In the genomic region with DNA sequence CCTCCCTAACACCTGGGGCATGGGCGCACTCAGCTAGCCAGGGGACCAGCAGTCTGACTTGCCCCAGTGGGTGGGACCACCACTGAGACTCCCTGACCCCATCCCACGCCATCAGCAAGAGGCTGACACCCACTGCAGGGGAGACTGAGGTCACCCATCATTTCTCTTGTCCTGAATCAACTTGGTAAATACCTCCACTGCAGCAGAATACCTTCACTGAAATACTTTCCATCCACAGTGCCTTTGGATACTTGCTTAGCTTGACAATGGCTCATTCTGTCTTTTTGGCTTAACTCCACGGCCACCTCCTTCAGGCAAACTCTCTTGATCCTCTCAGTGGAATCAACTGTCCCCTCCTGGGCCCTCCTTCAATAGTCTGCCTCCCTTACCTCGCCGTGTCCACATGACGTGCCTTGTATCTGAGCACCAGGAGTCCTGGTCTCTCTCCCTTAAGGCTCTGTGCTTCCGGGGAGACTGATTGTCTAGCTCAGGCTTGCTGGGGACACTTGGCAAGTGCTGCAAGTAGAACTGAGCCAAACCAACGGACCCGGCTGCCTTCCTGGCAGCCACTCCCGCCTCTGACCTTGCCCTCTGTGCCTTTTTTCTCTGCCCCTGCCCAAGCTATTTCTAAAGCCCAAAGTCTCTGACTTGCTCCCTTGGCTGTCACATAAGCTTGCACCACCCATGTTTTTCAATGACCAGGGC, we compare ENCODE assay signal across 18 cellular contexts.
DNase-seq lines count a peak whose midpoint lies in the region; ATAC-seq and TF ChIP-seq lines count a peak whose summit lies in the region.
"Had no signal": no experiment of that assay in that cellular context is flagged by ENCODE, and none has a peak within 500 bp of the region (broad histone marks: within the 10 kb centered on the region; RNA-seq: fewer than 3 reads in every experiment).

No MANE protein-coding gene starts in this region.

- H3K9me3 ChIP-seq in esophagus muscularis mucosa (no peaks in the 10 kb centered on the region), Karpas-422 (ENCODE audit: low read length) (no peaks in the 10 kb centered on the region)
- no peaks in the 10 kb centered on the region for H3K9me3 ChIP-seq in CD8-positive, alpha-beta T cell (ENCODE audit: low read length)

- no peaks in the 10 kb centered on the region for H3K79me2 ChIP-seq in Karpas-422 (ENCODE audit: low read length)

- no peak for TF ChIP-seq CTCF in esophagus muscularis mucosa (IDR thresholded peaks at IDR 0.05)
- TF ChIP-seq CTCF in CD8-positive, alpha-beta T cell (IDR thresholded peaks at IDR 0.05): no peak

- TF ChIP-seq EP300 in esophagus muscularis mucosa (IDR thresholded peaks at IDR 0.05): no peak

- peaks cover 60 to 99% (median 89%) of the 10 kb centered on the region in 4 donors for H3K4me1 ChIP-seq in esophagus muscularis mucosa
- no peaks in the 10 kb centered on the region for H3K4me1 ChIP-seq in CD8-positive, alpha-beta T cell (ENCODE audit: insufficient read depth, low read length)
- H3K4me1 ChIP-seq in Karpas-422 (ENCODE audit: low read length): no peaks in the 10 kb centered on the region; the same call in 1 of the 2 replicates

- POLR2A ChIA-PET in CD8-positive, alpha-beta T cell (lab: Charles Lee): no interaction called here

- DNase-seq in NCI-H2196 treated with DMSO at 0.1 percent for 48 hours (lab: John Stamatoyannopoulos, UW; ENCODE audit: unreplicated experiment): peak; percentile 39
- DNase-seq in esophagus muscularis mucosa (ENCODE audit: extremely low spot score): no peak
- DNase-seq in mucosa of gallbladder (ENCODE audit: low spot score): peak; percentile 17
- DNase-seq in superior temporal gyrus (ENCODE audit: extremely low spot score): peak; percentile 25
- no peak for DNase-seq in CD8-positive, alpha-beta T cell
- no peak for DNase-seq in kidney tubule cell (ENCODE audit: low spot score)
- no peak for DNase-seq in NCI-H1694 treated with DMSO at 0.1 percent for 48 hours (lab: John Stamatoyannopoulos, UW)
- DNase-seq in Karpas-422: no peak
- DNase-seq: activated naive CD4-positive, alpha-beta T cell treated with anti-CD3 and anti-CD28 coated beads for 36 hours; H7; immature natural killer cell; NCI-H1436; PC-9; retina; stimulated activated CD4-positive, alpha-beta T cell treated with anti-CD3 and anti-CD28 coated beads, Interleukin-2, amount 100 ng/mL, for 48 hours; WERI-Rb-1 had no signal

- H3K36me3 Mint-ChIP-seq in CD8-positive, alpha-beta T cell: no peaks in the 10 kb centered on the region
- H3K36me3 Mint-ChIP-seq: immature natural killer cell had no signal

- H2AFZ ChIP-seq in Karpas-422 (ENCODE audit: low read length): no peak overlapping the region
- H2AFZ ChIP-seq: PC-9 had no signal

- no peaks in the 10 kb centered on the region for H3K27me3 ChIP-seq in esophagus muscularis mucosa
- no peaks in the 10 kb centered on the region for H3K27me3 ChIP-seq in CD8-positive, alpha-beta T cell (ENCODE audit: insufficient read depth, low read length)
- H3K27me3 ChIP-seq in Karpas-422 (ENCODE audit: low read length): no peaks in the 10 kb centered on the region

- H3K27ac Mint-ChIP-seq in CD8-positive, alpha-beta T cell: no peak overlapping the region
- H3K27ac Mint-ChIP-seq: activated naive CD4-positive, alpha-beta T cell treated with anti-CD3 and anti-CD28 coated beads for 36 hours; immature natural killer cell had no signal

- no peak overlapping the region for H3K4me2 ChIP-seq in Karpas-422 (ENCODE audit: low read depth, low read length, poor library complexity, severe bottlenecking)
- H3K4me2 ChIP-seq: KMS-11, PC-9 had no signal

- CTCF ChIA-PET in CD8-positive, alpha-beta T cell (lab: Charles Lee): interaction anchor here (0.6 to 12.5 kb wide), 17 partner anchors 8 to 285 kb away, joined by 3 to 137 read pairs (median 4); no protein-coding TSS in a partner anchor

- no peak overlapping the region for H3K4me3 Mint-ChIP-seq in CD8-positive, alpha-beta T cell
- H3K4me3 Mint-ChIP-seq: activated naive CD4-positive, alpha-beta T cell treated with anti-CD3 and anti-CD28 coated beads for 36 hours; immature natural killer cell had no signal

- H3K9ac ChIP-seq in Karpas-422 (ENCODE audit: low read length): no peak overlapping the region
- H3K9ac ChIP-seq: KMS-11 had no signal

- H3K4me3 ChIP-seq in esophagus muscularis mucosa: no peak overlapping the region
- no peak overlapping the region for H3K4me3 ChIP-seq in CD8-positive, alpha-beta T cell (ENCODE audit: low read depth, low read length)
- H3K4me3 ChIP-seq in Karpas-422 (ENCODE audit: low read length): no peak overlapping the region
- H3K4me3 ChIP-seq: cardiac muscle cell, PC-9 had no signal

- no peaks in the 10 kb centered on the region for H3K9me2 ChIP-seq in Karpas-422 (replicated peaks; ENCODE audit: insufficient read depth, low read length)

- 52% methylated on average over 9 of the region's 10 CpGs for WGBS in esophagus muscularis mucosa

- H3K4me1 Mint-ChIP-seq in CD8-positive, alpha-beta T cell (ENCODE audit: low read depth): peaks cover 2% of the 10 kb centered on the region

- ATAC-seq in CD8-positive, alpha-beta T cell: no peak

- H3K27me3 Mint-ChIP-seq in CD8-positive, alpha-beta T cell (ENCODE audit: low read depth): peaks cover 9% of the 10 kb centered on the region

- H4K20me1 ChIP-seq in Karpas-422 (ENCODE audit: insufficient read depth, low read depth, low read length): no peaks in the 10 kb centered on the region

- TF ChIP-seq POLR2A in esophagus muscularis mucosa (IDR thresholded peaks at IDR 0.05; ENCODE audit: low read depth): no peak

- H3K27ac ChIP-seq in esophagus muscularis mucosa (replicated peaks in 1 of 4) (peak overlapping the region; percentile 77 to 88 (median 83)), Karpas-422 (ENCODE audit: low read length) (no peak overlapping the region)
- no peak overlapping the region for H3K27ac ChIP-seq in CD8-positive, alpha-beta T cell (ENCODE audit: low read depth, low read length)
- H3K27ac ChIP-seq: KMS-11, PC-9, WERI-Rb-1 had no signal

- peaks cover 0 to 43% (median 23%) of the 10 kb centered on the region in 4 donors for H3K36me3 ChIP-seq in esophagus muscularis mucosa
- no peaks in the 10 kb centered on the region for H3K36me3 ChIP-seq in CD8-positive, alpha-beta T cell (ENCODE audit: insufficient read depth, low read length)
- no peaks in the 10 kb centered on the region for H3K36me3 ChIP-seq in Karpas-422 (ENCODE audit: insufficient read depth, low read length)
- H3K36me3 ChIP-seq: WERI-Rb-1 had no signal

- no peaks in the 10 kb centered on the region for H3K9me3 Mint-ChIP-seq in CD8-positive, alpha-beta T cell
- H3K9me3 Mint-ChIP-seq: activated naive CD4-positive, alpha-beta T cell treated with anti-CD3 and anti-CD28 coated beads for 36 hours; immature natural killer cell had no signal

- intact Hi-C loops in esophagus muscularis mucosa (cut with DNase I): loop anchor here (2.0 to 5.0 kb wide), 3 partner anchors 118 to 231 kb away; partner anchors contain the start of gene ADCY5
- intact Hi-C loops in CD8-positive, alpha-beta T cell (cut with DNase I, micrococcal nuclease): loop anchor here (1.0 to 5.0 kb wide), 3 partner anchors 160 to 393 kb away; no protein-coding TSS in a partner anchor

Comparison
In these comparisons a context has a peak if more than half of its experiments do, and no peak if none do; other contexts are left out.
1. DNase-seq: peak in NCI-H2196 treated with DMSO at 0.1 percent for 48 hours (single experiment), mucosa of gallbladder (single experiment) and superior temporal gyrus (single experiment); none in esophagus muscularis mucosa (single experiment), CD8-positive, alpha-beta T cell (0 of 7), kidney tubule cell (single experiment), NCI-H1694 treated with DMSO at 0.1 percent for 48 hours (single experiment) and Karpas-422 (single experiment).
2. H3K27ac ChIP-seq: peak in esophagus muscularis mucosa (4 of 4); none in CD8-positive, alpha-beta T cell (single experiment) and Karpas-422 (single experiment).